In genomic region chr10:88439932-88440331, GRCh38 we compare ENCODE assay signal across 15 cellular contexts.
"Had no signal": no experiment of that assay in that cellular context is flagged by ENCODE, and none has a peak within 500 bp of the region (broad histone marks: within the 10 kb centered on the region; RNA-seq: fewer than 3 reads in every experiment).

No MANE protein-coding gene starts in this region.

- H3K4me1 Mint-ChIP-seq: naive B cell; nephron; stimulated activated naive B cell treated with anti-CD40 and anti-IgM and Interleukin-4, amounts not matched to agents 10 μg/mL and 1 μg/mL and 100 μg/mL, for 72 hours; stimulated activated naive CD8-positive, alpha-beta T cell treated with anti-CD3 and anti-CD28 coated beads, Interleukin-15, amount 100 ng/mL, for 72 hours had no signal

- H3K27ac Mint-ChIP-seq: naive B cell, nephron had no signal

- DNase-seq: effector memory CD4-positive, alpha-beta T cell; heart left ventricle; hypothalamus; kidney glomerular epithelial cell; mesendoderm; naive B cell; stimulated activated CD4-positive, alpha-beta T cell treated with anti-CD3 and anti-CD28 coated beads, Interleukin-2, amount 100 ng/mL, for 24 hours; stimulated activated CD4-positive, alpha-beta T cell treated with anti-CD3 and anti-CD28 coated beads, Interleukin-4, amount 100 ng/mL, for 4 hours; stimulated activated naive B cell treated with anti-CD40 and anti-IgM and Interleukin-4, amounts not matched to agents 10 μg/mL and 1 μg/mL and 100 μg/mL, for 72 hours; stimulated activated naive CD8-positive, alpha-beta T cell treated with anti-CD3 and anti-CD28 coated beads, Interleukin-15, amount 100 ng/mL, for 72 hours; substantia nigra; transverse colon had no signal

- H3K4me3 Mint-ChIP-seq: naive B cell; nephron; stimulated activated naive B cell treated with anti-CD40 and anti-IgM and Interleukin-4, amounts not matched to agents 10 μg/mL and 1 μg/mL and 100 μg/mL, for 72 hours; stimulated activated naive CD8-positive, alpha-beta T cell treated with anti-CD3 and anti-CD28 coated beads, Interleukin-15, amount 100 ng/mL, for 72 hours had no signal

- H3K27me3 Mint-ChIP-seq: naive B cell; stimulated activated naive B cell treated with anti-CD40 and anti-IgM and Interleukin-4, amounts not matched to agents 10 μg/mL and 1 μg/mL and 100 μg/mL, for 72 hours; stimulated activated naive CD8-positive, alpha-beta T cell treated with anti-CD3 and anti-CD28 coated beads, Interleukin-15, amount 100 ng/mL, for 72 hours had no signal

- ATAC-seq: esophagus mucosa; heart left ventricle; sciatic nerve; stimulated activated naive B cell treated with anti-CD40 and anti-IgM and Interleukin-4, amounts not matched to agents 10 μg/mL and 1 μg/mL and 100 μg/mL, for 72 hours; stimulated activated naive CD8-positive, alpha-beta T cell treated with anti-CD3 and anti-CD28 coated beads, Interleukin-15, amount 100 ng/mL, for 72 hours had no signal

- H3K36me3 Mint-ChIP-seq: stimulated activated naive B cell treated with anti-CD40 and anti-IgM and Interleukin-4, amounts not matched to agents 10 μg/mL and 1 μg/mL and 100 μg/mL, for 72 hours had no signal
